ENCODE assay signal across 9 cellular contexts in the genomic region with DNA sequence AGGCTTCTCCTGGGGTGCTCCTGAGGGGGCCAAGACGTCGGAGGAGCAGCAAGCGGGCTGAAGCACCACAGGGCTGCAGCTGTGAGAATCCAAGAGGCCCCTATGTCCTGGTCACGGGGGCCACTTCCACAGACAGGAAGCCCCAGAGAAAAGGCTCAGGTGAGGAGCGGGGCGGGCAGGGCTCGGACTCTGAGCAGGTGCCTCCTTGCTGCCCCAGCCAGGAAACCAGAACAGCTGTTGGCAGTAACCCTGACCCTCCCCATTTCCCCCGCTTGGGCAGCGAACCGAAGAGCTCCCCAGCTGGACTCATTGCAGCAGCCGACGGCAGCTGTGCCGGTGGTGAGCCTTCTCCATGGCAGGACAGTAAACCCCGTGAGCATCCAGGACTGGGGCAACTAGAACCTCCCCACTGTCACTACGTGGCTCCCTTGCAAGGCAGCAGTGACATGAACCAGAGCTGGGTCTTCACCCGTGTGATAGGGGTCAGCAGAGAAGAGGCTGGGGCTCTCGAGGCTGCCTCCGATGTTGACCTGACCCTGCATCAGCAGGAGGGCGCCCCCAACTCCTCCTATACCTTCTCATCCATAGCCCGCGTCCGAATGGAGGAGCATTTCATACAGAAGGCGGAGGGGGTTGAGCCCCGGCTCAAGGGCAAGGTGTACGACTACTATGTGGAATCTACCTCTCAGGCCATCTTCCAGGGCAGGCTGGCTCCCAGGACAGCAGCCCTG. TPM values are rescaled to one million over a fixed set of nuclear protein-coding genes. Genes with fewer than 3 reads are reported as not detected.
DNase-seq lines count a peak whose midpoint lies in the region; TF ChIP-seq lines count a peak whose summit lies in the region.
"Had no signal": no experiment of that assay in that cellular context is flagged by ENCODE, and none has a peak within 500 bp of the region (broad histone marks: within the 10 kb centered on the region; RNA-seq: fewer than 3 reads in every experiment).

No MANE protein-coding gene starts in this region.

- H2AFZ ChIP-seq in hepatocyte, result no peak overlapping the region

- H4K20me1 ChIP-seq in hepatocyte (ENCODE audit: insufficient read depth, poor library complexity, severe bottlenecking), result no peaks in the 10 kb centered on the region

- no peaks in the 10 kb centered on the region for H3K36me3 ChIP-seq in hepatocyte (replicated peaks; ENCODE audit: insufficient read depth, low read depth)
- H3K36me3 ChIP-seq: adrenal gland had no signal

- peak; percentile 67 for DNase-seq in DMS79 (lab: John Stamatoyannopoulos, UW)
- peak; percentile 57 for DNase-seq in NCI-H1105 treated with DMSO at 0.1 percent for 48 hours (lab: John Stamatoyannopoulos, UW)
- DNase-seq in hepatocyte (ENCODE audit: low spot score), result no peak
- peak; percentile 80 for DNase-seq in posterior vena cava (ENCODE audit: low spot score)
- no peak for DNase-seq in T1000 (lab: John Stamatoyannopoulos, UW)
- no peak for DNase-seq in activated CD8-positive, alpha-beta memory T cell treated with anti-CD3 and anti-CD28 coated beads, Interleukin-2, amount 50 U/mL, for 4 hours
- DNase-seq in cerebellar cortex (ENCODE audit: low spot score), result no peak
- DNase-seq: adrenal gland had no signal

- peak overlapping the region; percentile 69 for H3K27ac ChIP-seq in hepatocyte
- H3K27ac ChIP-seq: adrenal gland, HL-60 had no signal

- no peaks in the 10 kb centered on the region for H3K9me3 ChIP-seq in hepatocyte (ENCODE audit: low read depth)
- H3K9me3 ChIP-seq: adrenal gland had no signal

- no peaks in the 10 kb centered on the region for H3K9me2 ChIP-seq in hepatocyte (replicated peaks; ENCODE audit: insufficient read depth)

- intact Hi-C loops in posterior vena cava (cut with DNase I), result no loop called here

- H3K4me2 ChIP-seq in hepatocyte, result peak overlapping the region; percentile 36

- H3K4me3 ChIP-seq in hepatocyte, result no peak overlapping the region
- H3K4me3 ChIP-seq: adrenal gland had no signal

- peaks cover 25% of the 10 kb centered on the region for H3K4me1 ChIP-seq in hepatocyte (ENCODE audit: insufficient read depth)
- H3K4me1 ChIP-seq: adrenal gland had no signal

- 83% methylated on average over 25 of the region's 25 CpGs for WGBS in hepatocyte (ENCODE audit: low lambda C conversion rate, missing lambda C conversion rate)

- no peak for TF ChIP-seq CTCF in hepatocyte (IDR thresholded peaks at IDR 0.05; ENCODE audit: poor library complexity)

- H3K27me3 ChIP-seq in hepatocyte, result no peaks in the 10 kb centered on the region

- H3K79me2 ChIP-seq in hepatocyte, result no peaks in the 10 kb centered on the region

RNA-seq across cellular contexts. Expression of a gene that starts 0.6 kb away (rescaled TPM):
- 2.3 and 2.4 TPM in 2 replicates for total RNA-seq in hepatocyte
- 0.56 and 2.2 TPM in 2 replicates for polyA plus RNA-seq in hepatocyte
- total RNA-seq in posterior vena cava, result not detected
- total RNA-seq: adrenal gland had no signal

Comparison
In these comparisons a context has a peak if more than half of its experiments do, and no peak if none do; other contexts are left out.
1. DNase-seq: peak in DMS79 (single experiment), NCI-H1105 treated with DMSO at 0.1 percent for 48 hours (single experiment) and posterior vena cava (single experiment); none in hepatocyte (single experiment), T1000 (single experiment), activated CD8-positive, alpha-beta memory T cell treated with anti-CD3 and anti-CD28 coated beads, Interleukin-2, amount 50 U/mL, for 4 hours (single experiment) and cerebellar cortex (single experiment).